Comparison of ENCODE assay signal across 22 cellular contexts in genomic region chr16:68685685-68686478, GRCh38. TPM values are rescaled to one million over a fixed set of nuclear protein-coding genes. Genes with fewer than 3 reads are reported as not detected.
"Had no signal": no experiment of that assay in that cellular context is flagged by ENCODE, and none has a peak within 500 bp of the region (broad histone marks: within the 10 kb centered on the region; RNA-seq: fewer than 3 reads in every experiment).

No MANE protein-coding gene starts in this region.

- ATAC-seq: activated CD8-positive, alpha-beta memory T cell treated with anti-CD3 and anti-CD28 coated beads, Interleukin-2, amount 10 ng/mL, durations not matched to agents 7 days and 5 days; T-helper 17 cell had no signal

- H3K4me1 Mint-ChIP-seq: activated B cell treated with CpG ODN at 0.5 μM for 24 hours; activated CD4-positive, alpha-beta T cell treated with anti-CD3 and anti-CD28 coated beads, Interleukin-2, amount 10 ng/mL, durations not matched to agents 24 days and 14 days; activated CD8-positive, alpha-beta memory T cell treated with anti-CD3 and anti-CD28 coated beads, Interleukin-2, amount 10 ng/mL, durations not matched to agents 7 days and 5 days; activated naive CD4-positive, alpha-beta T cell treated with anti-CD3 and anti-CD28 coated beads, Interleukin-2, amount 50 U/mL, for 24 hours; T-helper 17 cell had no signal

- H3K9me3 Mint-ChIP-seq: activated B cell treated with CpG ODN at 0.5 μM for 24 hours; activated CD4-positive, alpha-beta T cell treated with anti-CD3 and anti-CD28 coated beads, Interleukin-2, amount 10 ng/mL, durations not matched to agents 24 days and 14 days; activated naive CD4-positive, alpha-beta T cell treated with anti-CD3 and anti-CD28 coated beads, Interleukin-2, amount 50 U/mL, for 24 hours; activated T-cell treated with anti-CD3 and anti-CD28 coated beads, Interleukin-2, amount 50 U/mL, for 24 hours; activated T-helper 1 cell treated with anti-CD3 and anti-CD28 coated beads, Interleukin-12 subunit alpha, Interleukin-12 subunit beta, Interleukin-2, Interleukin-4 antibody, amounts not matched to agents 30 ng/mL and 10 ng/mL and 1 ng/mL, durations not matched to agents 14 hours and 24 hours and 36 hours had no signal

- H3K27ac ChIP-seq: KMS-11, PC-9 had no signal

- H3K27me3 Mint-ChIP-seq: activated B cell treated with CpG ODN at 0.5 μM for 24 hours; activated CD4-positive, alpha-beta T cell treated with anti-CD3 and anti-CD28 coated beads, Interleukin-2, amount 10 ng/mL, durations not matched to agents 24 days and 14 days; activated CD8-positive, alpha-beta memory T cell treated with anti-CD3 and anti-CD28 coated beads, Interleukin-2, amount 10 ng/mL, durations not matched to agents 7 days and 5 days; activated T-cell treated with anti-CD3 and anti-CD28 coated beads, Interleukin-2, amount 50 U/mL, for 24 hours; T-helper 17 cell had no signal

- H3K4me3 Mint-ChIP-seq: activated B cell treated with CpG ODN at 0.5 μM for 24 hours; activated CD4-positive, alpha-beta T cell treated with anti-CD3 and anti-CD28 coated beads, Interleukin-2, amount 10 ng/mL, durations not matched to agents 24 days and 14 days; activated CD8-positive, alpha-beta memory T cell treated with anti-CD3 and anti-CD28 coated beads, Interleukin-2, amount 10 ng/mL, durations not matched to agents 7 days and 5 days; activated naive CD4-positive, alpha-beta T cell treated with anti-CD3 and anti-CD28 coated beads, Interleukin-2, amount 50 U/mL, for 24 hours; activated T-cell treated with anti-CD3 and anti-CD28 coated beads, Interleukin-2, amount 50 U/mL, for 24 hours; activated T-helper 1 cell treated with anti-CD3 and anti-CD28 coated beads, Interleukin-12 subunit alpha, Interleukin-12 subunit beta, Interleukin-2, Interleukin-4 antibody, amounts not matched to agents 30 ng/mL and 10 ng/mL and 1 ng/mL, durations not matched to agents 14 hours and 24 hours and 36 hours; T-helper 17 cell had no signal

- DNase-seq: activated B cell treated with CpG ODN at 0.5 μM for 24 hours; activated CD4-positive, alpha-beta T cell treated with anti-CD3 and anti-CD28 coated beads for 1 hour; activated CD4-positive, alpha-beta T cell treated with anti-CD3 and anti-CD28 coated beads, Interleukin-2, amount 10 ng/mL, durations not matched to agents 24 days and 14 days; activated CD4-positive, alpha-beta T cell treated with anti-CD3 and anti-CD28 coated beads, Interleukin-2, amount 50 U/mL, for 48 hours; activated CD8-positive, alpha-beta memory T cell treated with anti-CD3 and anti-CD28 coated beads, Interleukin-2, amount 10 ng/mL, durations not matched to agents 7 days and 5 days; activated effector memory CD4-positive, alpha-beta T cell treated with Interleukin-2 at 50 U/mL for 16 hours; activated naive CD4-positive, alpha-beta T cell; activated T-cell treated with anti-CD3 and anti-CD28 coated beads, Interleukin-2, amount 50 U/mL, for 24 hours; central memory CD4-positive, alpha-beta T cell; NCI-H1048; NCI-H146; NCI-H187 treated with DMSO at 0.1 percent for 48 hours; NCI-H2081 treated with DMSO at 0.1 percent for 48 hours; NCI-H446; NCI-H524; PC-9; SIG-M5; T-helper 17 cell; T-helper 9 cell had no signal

- H3K27ac Mint-ChIP-seq: activated B cell treated with CpG ODN at 0.5 μM for 24 hours; activated CD4-positive, alpha-beta T cell treated with anti-CD3 and anti-CD28 coated beads, Interleukin-2, amount 10 ng/mL, durations not matched to agents 24 days and 14 days; activated CD8-positive, alpha-beta memory T cell treated with anti-CD3 and anti-CD28 coated beads, Interleukin-2, amount 10 ng/mL, durations not matched to agents 7 days and 5 days; activated naive CD4-positive, alpha-beta T cell treated with anti-CD3 and anti-CD28 coated beads, Interleukin-2, amount 50 U/mL, for 24 hours; activated T-cell treated with anti-CD3 and anti-CD28 coated beads, Interleukin-2, amount 50 U/mL, for 24 hours; activated T-helper 1 cell treated with anti-CD3 and anti-CD28 coated beads, Interleukin-12 subunit alpha, Interleukin-12 subunit beta, Interleukin-2, Interleukin-4 antibody, amounts not matched to agents 30 ng/mL and 10 ng/mL and 1 ng/mL, durations not matched to agents 14 hours and 24 hours and 36 hours; T-helper 17 cell had no signal

- H3K36me3 Mint-ChIP-seq: activated CD8-positive, alpha-beta memory T cell treated with anti-CD3 and anti-CD28 coated beads, Interleukin-2, amount 10 ng/mL, durations not matched to agents 7 days and 5 days; activated naive CD4-positive, alpha-beta T cell treated with anti-CD3 and anti-CD28 coated beads, Interleukin-2, amount 50 U/mL, for 24 hours had no signal

RNA-seq across cellular contexts. Expression of gene CDH3, which starts 40.8 kb away (rescaled TPM):
- total RNA-seq: activated B cell treated with CpG ODN at 0.5 μM for 24 hours had no signal
